Comparison of ENCODE assay signal across 9 cellular contexts in the genomic region with DNA sequence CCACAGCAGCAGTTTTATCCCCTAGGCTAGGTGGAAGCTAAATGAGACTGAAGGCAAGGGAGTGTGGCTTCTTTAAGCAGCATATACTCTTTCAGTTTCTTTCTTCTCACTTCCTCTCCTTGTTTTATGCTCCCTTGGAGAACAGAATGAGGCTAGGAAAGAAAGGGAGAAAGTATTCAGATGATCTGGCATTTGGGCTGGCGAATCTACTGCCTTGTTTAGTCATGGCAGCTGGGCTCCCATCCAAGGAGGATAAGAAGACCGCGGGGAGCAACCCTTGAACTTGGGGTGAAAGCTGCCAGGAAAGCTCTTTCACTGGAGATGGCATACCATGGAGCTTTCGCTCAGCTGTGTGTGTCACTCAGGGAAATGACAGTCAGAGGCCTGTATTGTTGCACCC.
A peak's percentile ranks its signal among the peaks of the same experiment; 100 is the strongest.
DNase-seq lines count a peak whose midpoint lies in the region; ATAC-seq and TF ChIP-seq lines count a peak whose summit lies in the region.
"Had no signal": no experiment of that assay in that cellular context is flagged by ENCODE, and none has a peak within 500 bp of the region (broad histone marks: within the 10 kb centered on the region; RNA-seq: fewer than 3 reads in every experiment).

No MANE protein-coding gene starts in this region.

- no peak overlapping the region for H3K4me3 Mint-ChIP-seq in activated CD8-positive, alpha-beta T cell treated with anti-CD3 and anti-CD28 coated beads for 36 hours
- H3K4me3 Mint-ChIP-seq in activated CD4-positive, alpha-beta memory T cell treated with anti-CD3 and anti-CD28 coated beads for 36 hours = no peak overlapping the region

- no peaks in the 10 kb centered on the region for H3K36me3 ChIP-seq in ACC112 (ENCODE audit: insufficient read depth, low read length)

- peak; percentile 81 for ATAC-seq in esophagus mucosa
- no peak for ATAC-seq in activated CD8-positive, alpha-beta T cell treated with anti-CD3 and anti-CD28 coated beads for 36 hours

- no peaks in the 10 kb centered on the region for H3K36me3 Mint-ChIP-seq in activated CD8-positive, alpha-beta T cell treated with anti-CD3 and anti-CD28 coated beads for 36 hours (ENCODE audit: low read depth)
- H3K36me3 Mint-ChIP-seq in activated CD4-positive, alpha-beta memory T cell treated with anti-CD3 and anti-CD28 coated beads for 36 hours = no peaks in the 10 kb centered on the region

- H3K4me1 Mint-ChIP-seq in activated CD8-positive, alpha-beta T cell treated with anti-CD3 and anti-CD28 coated beads for 36 hours (ENCODE audit: low read depth) = no peaks in the 10 kb centered on the region
- H3K4me1 Mint-ChIP-seq in activated CD4-positive, alpha-beta memory T cell treated with anti-CD3 and anti-CD28 coated beads for 36 hours (ENCODE audit: low read depth) = no peaks in the 10 kb centered on the region

- H3K4me3 ChIP-seq in ACC112 (ENCODE audit: low read depth, low read length) = peak overlapping the region; percentile 13; the same call in 1 of the 2 replicates

- intact Hi-C loops in activated CD8-positive, alpha-beta T cell treated with anti-CD3 and anti-CD28 coated beads for 36 hours (cut with micrococcal nuclease) = no loop called here
- intact Hi-C loops in activated CD4-positive, alpha-beta memory T cell treated with anti-CD3 and anti-CD28 coated beads for 36 hours (cut with micrococcal nuclease) = no loop called here

- peak overlapping the region; percentile 73 for H2AFZ ChIP-seq in ACC112 (ENCODE audit: low read length, unreplicated experiment)

- no peak overlapping the region for H3K27ac Mint-ChIP-seq in activated CD8-positive, alpha-beta T cell treated with anti-CD3 and anti-CD28 coated beads for 36 hours
- no peak overlapping the region for H3K27ac Mint-ChIP-seq in activated CD4-positive, alpha-beta memory T cell treated with anti-CD3 and anti-CD28 coated beads for 36 hours

- H3K27me3 ChIP-seq in ACC112 (ENCODE audit: insufficient read depth, low read length) = no peaks in the 10 kb centered on the region

- DNase-seq in GM20000 (ENCODE audit: low spot score) (peak; percentile 28), HS-27A (ENCODE audit: low read depth) (peak; percentile 46)
- no peak for DNase-seq in activated CD8-positive, alpha-beta T cell treated with anti-CD3 and anti-CD28 coated beads for 36 hours
- DNase-seq in activated CD4-positive, alpha-beta memory T cell treated with anti-CD3 and anti-CD28 coated beads for 36 hours = no peak
- DNase-seq in central memory CD4-positive, alpha-beta T cell = no peak
- no peak for DNase-seq in stimulated activated CD4-positive, alpha-beta T cell treated with anti-CD3 and anti-CD28 coated beads, Interleukin-4, amount 100 ng/mL, for 24 hours
- DNase-seq: stimulated activated CD4-positive, alpha-beta T cell treated with anti-CD3 and anti-CD28 coated beads, Interleukin-15, amount 100 ng/mL, for 24 hours had no signal

- CTCF ChIA-PET in activated CD8-positive, alpha-beta T cell treated with anti-CD3 and anti-CD28 coated beads for 36 hours (lab: Charles Lee) = no interaction called here
- CTCF ChIA-PET in activated CD4-positive, alpha-beta memory T cell treated with anti-CD3 and anti-CD28 coated beads for 36 hours (lab: Charles Lee) = no interaction called here

- no peaks in the 10 kb centered on the region for H3K79me2 ChIP-seq in ACC112 (ENCODE audit: control insufficient read depth, insufficient read depth, low read length, unreplicated experiment)

- no peaks in the 10 kb centered on the region for H3K9me3 Mint-ChIP-seq in activated CD8-positive, alpha-beta T cell treated with anti-CD3 and anti-CD28 coated beads for 36 hours
- H3K9me3 Mint-ChIP-seq in activated CD4-positive, alpha-beta memory T cell treated with anti-CD3 and anti-CD28 coated beads for 36 hours = no peaks in the 10 kb centered on the region

- POLR2A ChIA-PET in activated CD8-positive, alpha-beta T cell treated with anti-CD3 and anti-CD28 coated beads for 36 hours (lab: Charles Lee) = no interaction called here
- POLR2A ChIA-PET in activated CD4-positive, alpha-beta memory T cell treated with anti-CD3 and anti-CD28 coated beads for 36 hours (lab: Charles Lee) = no interaction called here

- peaks cover 10% of the 10 kb centered on the region for H3K27me3 Mint-ChIP-seq in activated CD8-positive, alpha-beta T cell treated with anti-CD3 and anti-CD28 coated beads for 36 hours
- peaks cover 9% of the 10 kb centered on the region for H3K27me3 Mint-ChIP-seq in activated CD4-positive, alpha-beta memory T cell treated with anti-CD3 and anti-CD28 coated beads for 36 hours

- peak overlapping the region; percentile 23 for H3K27ac ChIP-seq in ACC112 (ENCODE audit: low read depth, low read length)

- H3K4me1 ChIP-seq in ACC112 (ENCODE audit: control insufficient read depth, insufficient read depth, low read length, unreplicated experiment) = peaks cover 43% of the 10 kb centered on the region

- TF ChIP-seq CTCF in GM20000 (IDR thresholded peaks at IDR 0.05; ENCODE audit: extremely low read depth, missing control alignments) = no peak
- no peak for TF ChIP-seq CTCF in activated CD8-positive, alpha-beta T cell treated with anti-CD3 and anti-CD28 coated beads for 36 hours (IDR thresholded peaks at IDR 0.05)

Comparison
In these comparisons a context has a peak if more than half of its experiments do, and no peak if none do; other contexts are left out.
1. DNase-seq: peak in GM20000 (single experiment) and HS-27A (single experiment); none in activated CD8-positive, alpha-beta T cell treated with anti-CD3 and anti-CD28 coated beads for 36 hours (single experiment), activated CD4-positive, alpha-beta memory T cell treated with anti-CD3 and anti-CD28 coated beads for 36 hours (single experiment), central memory CD4-positive, alpha-beta T cell (single experiment) and stimulated activated CD4-positive, alpha-beta T cell treated with anti-CD3 and anti-CD28 coated beads, Interleukin-4, amount 100 ng/mL, for 24 hours (single experiment).